ENCODE assay signal across 1 cellular context in genomic region chr1:115671176-115672062, GRCh38.
TF ChIP-seq lines count a peak whose summit lies in the region.

No MANE protein-coding gene starts in this region.

TF ChIP-seq in WTC11, 78 proteins besides CTCF, POLR2A, EP300 and RAD21 (continued from another document):
- TF ChIP-seq ZSCAN18 (CRISPR knock-in tag; IDR thresholded peaks at IDR 0.05), result no peak
- TF ChIP-seq KAT7 (CRISPR knock-in tag; IDR thresholded peaks at IDR 0.05; ENCODE audit: borderline replicate concordance), result no peak
- TF ChIP-seq NFYB (CRISPR knock-in tag; conservative IDR thresholded peaks at IDR 0.05; ENCODE audit: low read depth), result no peak
- no peak for TF ChIP-seq USF2 (CRISPR knock-in tag; IDR thresholded peaks at IDR 0.05)
- no peak for TF ChIP-seq CREB1 (CRISPR knock-in tag; IDR thresholded peaks at IDR 0.05)
- TF ChIP-seq IRF2 (CRISPR knock-in tag; IDR thresholded peaks at IDR 0.05; ENCODE audit: borderline replicate concordance, low read depth), result no peak
TF ChIP-seq in WTC11: peak in this region for 0.
